In genomic region chr6:43954311-43955131, GRCh38 we compare ENCODE assay signal across 1 cellular context.
TF ChIP-seq lines count a peak whose summit lies in the region.

No MANE protein-coding gene starts in this region.

TF ChIP-seq in SK-N-SH treated with all-trans-retinoic acid at 6 μM for 48 hours, 23 proteins besides CTCF, POLR2A, EP300 and RAD21 (continued from another document):
- TF ChIP-seq CSRNP3 (CRISPR knock-in tag; IDR thresholded peaks at IDR 0.05) (no peak), POU6F1 (CRISPR knock-in tag; IDR thresholded peaks at IDR 0.05; ENCODE audit: borderline replicate concordance, low read depth) (no peak), TOX (CRISPR knock-in tag; IDR thresholded peaks at IDR 0.05; ENCODE audit: borderline replicate concordance) (no peak), ARNTL (CRISPR knock-in tag; IDR thresholded peaks at IDR 0.05; ENCODE audit: borderline replicate concordance, low read depth) (no peak), CSDC2 (CRISPR knock-in tag; IDR thresholded peaks at IDR 0.05) (no peak)
TF ChIP-seq in SK-N-SH treated with all-trans-retinoic acid at 6 μM for 48 hours: peak in this region for 0.
